ENCODE assay signal across 8 cellular contexts in the genomic region with DNA sequence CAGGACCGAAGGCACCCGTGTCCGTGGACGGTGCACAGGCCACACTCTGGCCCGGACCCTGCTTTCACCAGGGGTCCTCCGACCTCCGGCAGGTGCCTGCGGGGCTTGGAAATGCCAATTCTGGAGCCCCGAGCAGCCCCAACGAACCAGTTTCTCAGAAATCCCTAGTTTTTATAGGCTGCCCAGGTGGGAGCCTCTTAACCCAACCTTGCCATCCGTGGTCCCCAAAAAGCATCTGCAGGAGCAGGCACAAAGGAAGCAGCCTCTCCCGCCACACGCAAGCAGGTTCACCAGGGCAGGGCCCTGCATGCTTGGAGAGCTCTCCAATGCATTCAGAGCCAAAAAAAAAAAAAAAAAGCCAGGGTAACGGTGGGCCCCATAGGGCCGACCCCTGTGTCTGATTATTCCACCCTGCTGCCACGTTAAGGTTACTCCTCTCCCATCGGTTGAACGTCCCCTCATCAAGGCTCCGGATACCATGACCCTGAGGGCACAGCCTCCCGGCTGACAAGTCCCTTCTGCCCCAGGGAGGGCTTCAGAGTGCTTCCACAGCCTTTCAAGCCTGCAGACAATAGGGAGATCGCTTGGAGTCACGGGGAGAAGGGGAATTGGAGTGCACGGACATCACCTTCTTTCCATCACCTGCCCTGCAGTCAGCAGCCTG. TPM values are rescaled to one million over a fixed set of nuclear protein-coding genes. Genes with fewer than 3 reads are reported as not detected.
DNase-seq lines count a peak whose midpoint lies in the region; ATAC-seq and TF ChIP-seq lines count a peak whose summit lies in the region.

No MANE protein-coding gene starts in this region.

- DNase-seq in GM12865 (ENCODE audit: low read depth): no peak
- no peak for DNase-seq in fibroblast of lung (ENCODE audit: low read depth in 2 of 2)
- DNase-seq in gastrocnemius medialis: no peak
- no peak for DNase-seq in KG1 (lab: John Stamatoyannopoulos, UW)

- peak overlapping the region; percentile 61 for H3K9ac ChIP-seq in fibroblast of lung (ENCODE audit: insufficient read depth, low read length)

- TF ChIP-seq POLR2A in Raji (IDR thresholded peaks at IDR 0.05; ENCODE audit: insufficient read depth, low read depth, low read length) (peak; percentile 40; the same call in 1 of the 2 replicates), gastrocnemius medialis (IDR thresholded peaks at IDR 0.05) (no peak)

- H4K20me1 ChIP-seq in fibroblast of lung (ENCODE audit: control insufficient read depth, extremely low read depth, insufficient read depth, low read length): no peaks in the 10 kb centered on the region

- H3K36me3 ChIP-seq in fibroblast of lung (ENCODE audit: control insufficient read depth, insufficient read depth, low read length) (no peaks in the 10 kb centered on the region), gastrocnemius medialis (no peaks in the 10 kb centered on the region)

- no peaks in the 10 kb centered on the region for H3K27me3 ChIP-seq in fibroblast of lung (ENCODE audit: control insufficient read depth, insufficient read depth, low read length)
- no peaks in the 10 kb centered on the region for H3K27me3 ChIP-seq in gastrocnemius medialis

- in situ Hi-C loops in gastrocnemius medialis (cut with MboI; ENCODE audit: low sequenced_read_pairs in 4 of 4): no loop called here

- H3K27ac ChIP-seq in fibroblast of lung (ENCODE audit: insufficient read depth, low read length) (peak overlapping the region; percentile 24), gastrocnemius medialis (peak overlapping the region; percentile 83 to 92 (median 86))

- H3K4me1 ChIP-seq in fibroblast of lung (ENCODE audit: control insufficient read depth, extremely low read depth, insufficient read depth, low read length) (peaks cover 18% of the 10 kb centered on the region), gastrocnemius medialis (peaks cover 65 to 74% of the 10 kb centered on the region in 2 donors)

- TF ChIP-seq CTCF in GM12865 (IDR thresholded peaks at IDR 0.05; ENCODE audit: insufficient read depth, low read depth, low read length, missing control alignments): no peak
- no peak for TF ChIP-seq CTCF in fibroblast of lung (conservative IDR thresholded peaks at IDR 0.05 in 1 of 2, IDR thresholded peaks at IDR 0.05 in 1 of 2; ENCODE audit: low read depth in 1 of 2, low read length in 2 of 2)
- TF ChIP-seq CTCF in gastrocnemius medialis (IDR thresholded peaks at IDR 0.05 in 4 of 5, conservative IDR thresholded peaks at IDR 0.05 in 1 of 5): no peak

- no peaks in the 10 kb centered on the region for H3K9me3 ChIP-seq in fibroblast of lung (ENCODE audit: control insufficient read depth, insufficient read depth, low read depth, low read length)
- no peaks in the 10 kb centered on the region for H3K9me3 ChIP-seq in gastrocnemius medialis

- no peak overlapping the region for H2AFZ ChIP-seq in fibroblast of lung (ENCODE audit: low read length)

- H3K79me2 ChIP-seq in fibroblast of lung (ENCODE audit: control insufficient read depth, insufficient read depth, low read length): peaks cover 35% of the 10 kb centered on the region

- peak overlapping the region; percentile 20 for H3K4me2 ChIP-seq in fibroblast of lung (ENCODE audit: extremely low read depth, insufficient read depth, low read length)

- ATAC-seq in gastrocnemius medialis (no peak), HG02759 (IDR thresholded peaks at IDR 0.05; ENCODE audit: unreplicated experiment) (no peak), HG03439 (IDR thresholded peaks at IDR 0.05; ENCODE audit: unreplicated experiment) (no peak)
- no peak for ATAC-seq in activated CD4-positive, CD25-positive, alpha-beta regulatory T cell treated with anti-CD3 and anti-CD28 coated beads, Interleukin-2, amount 50 U/mL, for 24 hours

- H3K4me3 ChIP-seq in GM12865 (ENCODE audit: low read depth, low read length) (peak overlapping the region; percentile 79), fibroblast of lung (replicated peaks in 1 of 4; ENCODE audit: control extremely low read depth in 1 of 4, insufficient read depth in 1 of 4, low read depth in 3 of 4, low read length in 4 of 4) (peak overlapping the region; percentile 47 to 72 (median 60)), gastrocnemius medialis (peak overlapping the region; percentile 73 to 86 (median 77))

- intact Hi-C loops in gastrocnemius medialis (cut with DNase I; ENCODE audit: low total_unique reads): loop anchor here (5.0 kb wide), 1 partner anchor 41 kb away; the partner anchor contains the start of gene TUBB4B

RNA-seq across cellular contexts. Expression of gene TPRN, which starts 0.8 kb away (rescaled TPM):
- total RNA-seq in fibroblast of lung (5.1 and 5.8 TPM in 2 replicates), gastrocnemius medialis (10 to 100 TPM in 1 of 4 donors, 1 to 10 TPM in 3; 3.4 to 10.2 (median 6.3) TPM)
- polyA plus RNA-seq in fibroblast of lung: 1.6 and 2.3 TPM in 2 replicates
- polyA plus RNA-seq in fibroblast of lung (2012): 4.4 and 8.7 TPM in 2 replicates
- 2.5 and 2.9 TPM in 2 replicates for polyA minus RNA-seq in fibroblast of lung (ENCODE audit: low replicate concordance)

RNA-seq across cellular contexts. Expression of gene TMEM203, which starts 4.1 kb away (rescaled TPM):
- total RNA-seq in fibroblast of lung (36.2 and 36.3 TPM in 2 replicates), gastrocnemius medialis (10 to 100 TPM; 24.7 to 45.9 (median 32.0) TPM)
- 38.6 and 44.9 TPM in 2 replicates for polyA plus RNA-seq in fibroblast of lung
- polyA plus RNA-seq in fibroblast of lung (2012): 30.7 and 38.4 TPM in 2 replicates
- polyA minus RNA-seq in fibroblast of lung (ENCODE audit: low replicate concordance): 30.3 and 34.8 TPM in 2 replicates

RNA-seq across cellular contexts. Expression of gene NDOR1, which starts 4.2 kb away (rescaled TPM):
- 2.6 and 3.1 TPM in 2 replicates for total RNA-seq in fibroblast of lung
- 2.4 and 5.6 TPM in 2 replicates for polyA plus RNA-seq in fibroblast of lung
- 5.2 and 9.5 TPM in 2 replicates for polyA plus RNA-seq in fibroblast of lung (2012)
- polyA minus RNA-seq in fibroblast of lung (ENCODE audit: low replicate concordance): 7.0 and 8.6 TPM in 2 replicates
- total RNA-seq in gastrocnemius medialis: 1 to 10 TPM; 2.4 to 5.0 (median 4.1) TPM

RNA-seq across cellular contexts. Expression of gene SSNA1, which starts 12.9 kb away (rescaled TPM):
- total RNA-seq in fibroblast of lung: 56.3 and 58.3 TPM in 2 replicates
- 37.7 and 51.2 TPM in 2 replicates for polyA plus RNA-seq in fibroblast of lung
- polyA plus RNA-seq in fibroblast of lung (2012): 62.2 and 95.4 TPM in 2 replicates
- 21.3 and 25.8 TPM in 2 replicates for polyA minus RNA-seq in fibroblast of lung (ENCODE audit: low replicate concordance)
- 100 to 1,000 TPM in 2 of 4 donors, 10 to 100 TPM in 2; 73.3 to 164 (median 94.4) TPM for total RNA-seq in gastrocnemius medialis

RNA-seq across cellular contexts. Expression of gene ANAPC2, which starts 13.0 kb away (rescaled TPM):
- total RNA-seq in fibroblast of lung (15.9 and 18.0 TPM in 2 replicates), gastrocnemius medialis (10 to 100 TPM; 10.2 to 12.4 (median 10.8) TPM)
- 9.1 and 12.3 TPM in 2 replicates for polyA plus RNA-seq in fibroblast of lung
- 15.1 and 23.3 TPM in 2 replicates for polyA plus RNA-seq in fibroblast of lung (2012)
- polyA minus RNA-seq in fibroblast of lung (ENCODE audit: low replicate concordance): 22.1 and 29.7 TPM in 2 replicates
